ENCODE assay signal across 10 cellular contexts in genomic region chr13:23610187-23610576, GRCh38. TPM values are rescaled to one million over a fixed set of nuclear protein-coding genes. Genes with fewer than 3 reads are reported as not detected.
DNase-seq lines count a peak whose midpoint lies in the region; ATAC-seq and TF ChIP-seq lines count a peak whose summit lies in the region.
"Had no signal": no experiment of that assay in that cellular context is flagged by ENCODE, and none has a peak within 500 bp of the region (broad histone marks: within the 10 kb centered on the region; RNA-seq: fewer than 3 reads in every experiment).

No MANE protein-coding gene starts in this region.

- peak overlapping the region; percentile 73 for H3K4me2 ChIP-seq in BLaER1
- H3K4me2 ChIP-seq: PC-9 had no signal

- peak overlapping the region; percentile 45 for H3K27ac Mint-ChIP-seq in dendritic cell treated with granulocyte-macrophage colony-stimulating factor and Interleukin-4, amounts not matched to agents 40 ng/mL and 50 ng/mL, for 4 days
- peak overlapping the region; percentile 37 to 67 for H3K27ac Mint-ChIP-seq in natural killer cell

- H3K4me1 ChIP-seq in BLaER1 (peaks cover 30% of the 10 kb centered on the region), HEK293 (ENCODE audit: control insufficient read depth, insufficient read depth, low read length) (peaks cover 17% of the 10 kb centered on the region)

- H3K4me1 Mint-ChIP-seq in dendritic cell treated with granulocyte-macrophage colony-stimulating factor and Interleukin-4, amounts not matched to agents 40 ng/mL and 50 ng/mL, for 4 days (ENCODE audit: low read depth) = peaks cover 23% of the 10 kb centered on the region
- peaks cover 18% of the 10 kb centered on the region in 2 donors for H3K4me1 Mint-ChIP-seq in natural killer cell
- peaks cover 11% of the 10 kb centered on the region for H3K4me1 Mint-ChIP-seq in activated T-cell treated with anti-CD3 and anti-CD28 coated beads, Interleukin-2, amount 50 U/mL, for 4 hours (ENCODE audit: low read depth)

- DNase-seq in natural killer cell (no peak), WERI-Rb-1 (no peak), NCI-H345 treated with DMSO at 0.1 percent for 48 hours (lab: John Stamatoyannopoulos, UW; ENCODE audit: unreplicated experiment) (no peak)
- no peak for DNase-seq in activated T-cell treated with anti-CD3 and anti-CD28 coated beads, Interleukin-2, amount 50 U/mL, for 4 hours
- DNase-seq in stimulated activated CD4-positive, alpha-beta T cell treated with anti-CD3 and anti-CD28 coated beads, Interleukin-4, amount 100 ng/mL, for 1 hour = no peak
- DNase-seq: naive thymus-derived CD8-positive, alpha-beta T cell; PC-9 had no signal

- no peaks in the 10 kb centered on the region for H3K36me3 Mint-ChIP-seq in dendritic cell treated with granulocyte-macrophage colony-stimulating factor and Interleukin-4, amounts not matched to agents 40 ng/mL and 50 ng/mL, for 4 days (ENCODE audit: low read depth)
- H3K36me3 Mint-ChIP-seq in natural killer cell = no peaks in the 10 kb centered on the region
- H3K36me3 Mint-ChIP-seq in activated T-cell treated with anti-CD3 and anti-CD28 coated beads, Interleukin-2, amount 50 U/mL, for 4 hours (ENCODE audit: insufficient read depth) = no peaks in the 10 kb centered on the region
- H3K36me3 Mint-ChIP-seq: naive thymus-derived CD8-positive, alpha-beta T cell had no signal

- H3K27me3 Mint-ChIP-seq in dendritic cell treated with granulocyte-macrophage colony-stimulating factor and Interleukin-4, amounts not matched to agents 40 ng/mL and 50 ng/mL, for 4 days = peaks cover 3% of the 10 kb centered on the region
- peaks cover 10 to 14% of the 10 kb centered on the region in 2 donors for H3K27me3 Mint-ChIP-seq in natural killer cell (ENCODE audit: low read depth in 2 of 2)
- peaks cover 18% of the 10 kb centered on the region for H3K27me3 Mint-ChIP-seq in activated T-cell treated with anti-CD3 and anti-CD28 coated beads, Interleukin-2, amount 50 U/mL, for 4 hours (ENCODE audit: low read depth)

- TF ChIP-seq CTCF in HEK293 (tag by site-specific recombination; IDR thresholded peaks at IDR 0.05) = no peak
- TF ChIP-seq CTCF in natural killer cell (IDR thresholded peaks at IDR 0.05) = no peak
- no peak for TF ChIP-seq CTCF in WERI-Rb-1 (IDR thresholded peaks at IDR 0.05; ENCODE audit: low read depth, low read length)

- no peaks in the 10 kb centered on the region for H3K27me3 ChIP-seq in BLaER1
- H3K27me3 ChIP-seq in WERI-Rb-1 (ENCODE audit: insufficient read depth, low read depth, severe bottlenecking) = no peaks in the 10 kb centered on the region

- peak overlapping the region; percentile 12; the same call in 1 of the 2 replicates for H3K4me3 ChIP-seq in BLaER1
- no peak overlapping the region for H3K4me3 ChIP-seq in HEK293 (ENCODE audit: low read depth, low read length)
- H3K4me3 ChIP-seq in WERI-Rb-1 (ENCODE audit: low read depth, low read length) = no peak overlapping the region
- H3K4me3 ChIP-seq: PC-9 had no signal

- POLR2A ChIA-PET in HEK293 (lab: Yijun Ruan, JAX) = no interaction called here

- peak in 1 of 3 donors; percentile 18 for ATAC-seq in natural killer cell
- ATAC-seq in activated T-cell treated with anti-CD3 and anti-CD28 coated beads, Interleukin-2, amount 50 U/mL, for 4 hours = no peak
- ATAC-seq: naive thymus-derived CD8-positive, alpha-beta T cell had no signal

- H3K9me3 ChIP-seq in BLaER1 (no peaks in the 10 kb centered on the region), HEK293 (ENCODE audit: control insufficient read depth, insufficient read depth, low read depth, low read length) (no peaks in the 10 kb centered on the region), WERI-Rb-1 (ENCODE audit: severe bottlenecking) (no peaks in the 10 kb centered on the region)

- CTCF ChIA-PET in HEK293 (lab: Yijun Ruan, JAX) = no interaction called here

- H3K9ac ChIP-seq in BLaER1 = no peak overlapping the region

- no peaks in the 10 kb centered on the region for H3K36me3 ChIP-seq in BLaER1
- H3K36me3 ChIP-seq in HEK293 (ENCODE audit: control insufficient read depth in 2 of 2, insufficient read depth in 1 of 2, low read length in 2 of 2) = no peaks in the 10 kb centered on the region
- H3K36me3 ChIP-seq in WERI-Rb-1 = no peaks in the 10 kb centered on the region

- intact Hi-C loops in dendritic cell treated with granulocyte-macrophage colony-stimulating factor and Interleukin-4, amounts not matched to agents 40 ng/mL and 50 ng/mL, for 4 days (cut with micrococcal nuclease) = no loop called here
- intact Hi-C loops in natural killer cell (cut with micrococcal nuclease) = no loop called here

- no peak overlapping the region for H3K4me3 Mint-ChIP-seq in dendritic cell treated with granulocyte-macrophage colony-stimulating factor and Interleukin-4, amounts not matched to agents 40 ng/mL and 50 ng/mL, for 4 days
- peak overlapping the region; percentile 84 for H3K4me3 Mint-ChIP-seq in natural killer cell
- H3K4me3 Mint-ChIP-seq in activated T-cell treated with anti-CD3 and anti-CD28 coated beads, Interleukin-2, amount 50 U/mL, for 4 hours = no peak overlapping the region

- H3K9me3 Mint-ChIP-seq in dendritic cell treated with granulocyte-macrophage colony-stimulating factor and Interleukin-4, amounts not matched to agents 40 ng/mL and 50 ng/mL, for 4 days = no peaks in the 10 kb centered on the region
- H3K9me3 Mint-ChIP-seq in natural killer cell = no peaks in the 10 kb centered on the region
- H3K9me3 Mint-ChIP-seq in activated T-cell treated with anti-CD3 and anti-CD28 coated beads, Interleukin-2, amount 50 U/mL, for 4 hours = no peaks in the 10 kb centered on the region
- H3K9me3 Mint-ChIP-seq: naive thymus-derived CD8-positive, alpha-beta T cell had no signal

- H3K27ac ChIP-seq in BLaER1 (no peak overlapping the region), HEK293 (ENCODE audit: extremely low read depth, low read depth, low read length) (peak overlapping the region; percentile 39; the same call in 1 of the 2 replicates), WERI-Rb-1 (no peak overlapping the region)
- H3K27ac ChIP-seq: PC-9 had no signal

- no peaks in the 10 kb centered on the region for H4K20me1 ChIP-seq in BLaER1

TF ChIP-seq in HEK293, 187 proteins besides CTCF, POLR2A, EP300 and RAD21:
- peak; percentile 83 for TF ChIP-seq OSR2 (tag by site-specific recombination; IDR thresholded peaks at IDR 0.05)
- peak; percentile 60 for TF ChIP-seq KLF1 (tag by site-specific recombination; IDR thresholded peaks at IDR 0.05)
- no peak for TF ChIP-seq ZNF112 (tag by site-specific recombination; IDR thresholded peaks at IDR 0.05)
- TF ChIP-seq MZF1 (tag by site-specific recombination; IDR thresholded peaks at IDR 0.05; ENCODE audit: borderline replicate concordance) = peak; percentile 59; the same call in 1 of the 2 replicates
- no peak for TF ChIP-seq KLF8 (tag by site-specific recombination; IDR thresholded peaks at IDR 0.05)
- TF ChIP-seq YY2 (tag by site-specific recombination; IDR thresholded peaks at IDR 0.05) = no peak
- no peak for TF ChIP-seq HOXA7 (CRISPR knock-in tag; IDR thresholded peaks at IDR 0.05; ENCODE audit: borderline replicate concordance)
- no peak for TF ChIP-seq HOXC10 (CRISPR knock-in tag; IDR thresholded peaks at IDR 0.05)
- 0 out of 2 replicates have a peak, but pooled peaks have one; percentile 14 for TF ChIP-seq SCRT1 (tag by site-specific recombination; IDR thresholded peaks at IDR 0.05; ENCODE audit: borderline replicate concordance)

RNA-seq across cellular contexts. Expression of gene TNFRSF19, which starts 40.0 kb away (rescaled TPM):
- under 1 TPM; 0.07 to 0.60 (median 0.36) TPM for total RNA-seq in natural killer cell
- under 1 TPM in 2 of 3 donors, not detected in 1; 0.05 to 0.18 TPM for total RNA-seq in activated T-cell treated with anti-CD3 and anti-CD28 coated beads, Interleukin-2, amount 50 U/mL, for 4 hours
